27 cellular contexts compared by ENCODE assay signal in genomic region chr10:70565556-70566514, GRCh38. TPM values are rescaled to one million over a fixed set of nuclear protein-coding genes. Genes with fewer than 3 reads are reported as not detected.
DNase-seq lines count a peak whose midpoint lies in the region; TF ChIP-seq lines count a peak whose summit lies in the region.
"Had no signal": no experiment of that assay in that cellular context is flagged by ENCODE, and none has a peak within 500 bp of the region (broad histone marks: within the 10 kb centered on the region; RNA-seq: fewer than 3 reads in every experiment).

No MANE protein-coding gene starts in this region.

- no peaks in the 10 kb centered on the region for H3K36me3 Mint-ChIP-seq in activated CD4-positive, alpha-beta T cell treated with anti-CD3 and anti-CD28 coated beads, Interleukin-2, amount 10 ng/mL, durations not matched to agents 7 days and 5 days (ENCODE audit: low read depth)
- H3K36me3 Mint-ChIP-seq in H9 (ENCODE audit: insufficient read depth in 1 of 3, low read depth in 3 of 3), result peaks cover 0 to 6% (median 0%) of the 10 kb centered on the region in 3 experiments; a peak in 3 of 7 replicates

- H3K4ac ChIP-seq in H9 (ENCODE audit: low read depth, low read length) (no peak overlapping the region), neuronal stem cell (ENCODE audit: low read length) (no peak overlapping the region)

- H3K4me2 ChIP-seq in H9 (ENCODE audit: insufficient read depth, insufficient read length, low read length) (no peak overlapping the region), neuronal stem cell (ENCODE audit: insufficient read depth, low read length, poor library complexity, severe bottlenecking) (no peak overlapping the region)
- H3K4me2 ChIP-seq: SK-N-SH had no signal

- peak overlapping the region; percentile 50 for H3K27ac Mint-ChIP-seq in activated CD4-positive, alpha-beta T cell treated with anti-CD3 and anti-CD28 coated beads, Interleukin-2, amount 10 ng/mL, durations not matched to agents 7 days and 5 days
- H3K27ac Mint-ChIP-seq in H9, result peak overlapping the region in 2 of 3 experiments; percentile 75 to 79; a peak in 3 of 7 replicates
- H3K27ac Mint-ChIP-seq: activated T-helper 17 cell treated with anti-CD3 and anti-CD28 coated beads, Interleukin-2, amount 50 U/mL, for 72 hours had no signal

- H3K18ac ChIP-seq in H9 (ENCODE audit: insufficient read length, low read depth, low read length), result no peak overlapping the region
- H3K18ac ChIP-seq in neuronal stem cell (ENCODE audit: low read length), result peak overlapping the region; percentile 21

- H2BK12ac ChIP-seq in H9 (ENCODE audit: insufficient read length, low read depth, low read length) (no peak overlapping the region), neuronal stem cell (ENCODE audit: low read length) (no peak overlapping the region)

- H3K27me3 Mint-ChIP-seq in activated CD4-positive, alpha-beta T cell treated with anti-CD3 and anti-CD28 coated beads, Interleukin-2, amount 10 ng/mL, durations not matched to agents 7 days and 5 days, result peaks cover 2% of the 10 kb centered on the region
- H3K27me3 Mint-ChIP-seq in H9 (ENCODE audit: low read depth), result no peaks in the 10 kb centered on the region
- H3K27me3 Mint-ChIP-seq: activated T-helper 17 cell treated with anti-CD3 and anti-CD28 coated beads, Interleukin-2, amount 50 U/mL, for 72 hours had no signal

- no peaks in the 10 kb centered on the region for H3K23me2 ChIP-seq in H9 (ENCODE audit: insufficient read length, low read depth, low read length, poor library complexity, severe bottlenecking)

- H3K27me3 ChIP-seq in H9 (ENCODE audit: insufficient read depth, low read length) (no peaks in the 10 kb centered on the region), neuronal stem cell (ENCODE audit: control insufficient read depth in 3 of 3, insufficient read depth in 3 of 3, low read depth in 1 of 3, low read length in 3 of 3) (no peaks in the 10 kb centered on the region)
- H3K27me3 ChIP-seq: BE2C, cardiac muscle cell, gastrocnemius medialis, upper lobe of left lung had no signal

- WGBS in H9 (ENCODE audit: extremely low coverage, insufficient read length, low lambda C conversion rate), result no CpG with 5 or more reads among the region's 18 CpGs
- WGBS in neuronal stem cell (ENCODE audit: extremely low coverage in 2 of 2, insufficient read length in 2 of 2, insufficient replicate concordance in 1 of 2), 2 donors, result no CpG with 5 or more reads among the region's 18 CpGs

- H3K9me3 ChIP-seq in H9 (ENCODE audit: control insufficient read depth, low read depth, low read length), result no peaks in the 10 kb centered on the region
- H3K9me3 ChIP-seq in neuronal stem cell (replicated peaks in 1 of 2; ENCODE audit: control insufficient read depth in 2 of 2, insufficient read depth in 1 of 2, low read depth in 1 of 2, low read length in 2 of 2), result no peaks in the 10 kb centered on the region
- H3K9me3 ChIP-seq: BE2C, gastrocnemius medialis, psoas muscle, SK-N-SH, upper lobe of left lung had no signal

- H3K79me1 ChIP-seq in H9 (ENCODE audit: insufficient read depth, low read depth, low read length, poor library complexity, severe bottlenecking), result no peaks in the 10 kb centered on the region
- no peaks in the 10 kb centered on the region for H3K79me1 ChIP-seq in neuronal stem cell (ENCODE audit: low read depth, low read length)

- no peak overlapping the region for H3K4me3 Mint-ChIP-seq in activated CD4-positive, alpha-beta T cell treated with anti-CD3 and anti-CD28 coated beads, Interleukin-2, amount 10 ng/mL, durations not matched to agents 7 days and 5 days
- H3K4me3 Mint-ChIP-seq in H9, result no peak overlapping the region
- H3K4me3 Mint-ChIP-seq: activated T-helper 17 cell treated with anti-CD3 and anti-CD28 coated beads, Interleukin-2, amount 50 U/mL, for 72 hours; nephron had no signal

- no peak overlapping the region for H3K56ac ChIP-seq in H9 (ENCODE audit: insufficient read length, low read depth, low read length)

- H3K79me2 ChIP-seq in H9 (ENCODE audit: insufficient read depth, low read length), result no peaks in the 10 kb centered on the region

- H2AK5ac ChIP-seq in H9 (ENCODE audit: insufficient read length, low read length) (no peak overlapping the region), neuronal stem cell (ENCODE audit: low read depth, low read length) (no peak overlapping the region)

- H4K20me1 ChIP-seq in H9 (ENCODE audit: control insufficient read depth, insufficient read depth, insufficient read length), result no peaks in the 10 kb centered on the region

- H2BK120ac ChIP-seq in H9 (ENCODE audit: low read depth, low read length, poor library complexity, severe bottlenecking), result no peak overlapping the region
- H2BK120ac ChIP-seq in neuronal stem cell (ENCODE audit: low read depth, low read length), result no peak overlapping the region

- H3K36me3 ChIP-seq in neuronal stem cell (replicated peaks in 1 of 2; ENCODE audit: control insufficient read depth in 2 of 2, insufficient read depth in 2 of 2, low read length in 2 of 2), result no peaks in the 10 kb centered on the region
- H3K36me3 ChIP-seq: BE2C, cardiac muscle cell, gastrocnemius medialis had no signal

- no peak overlapping the region for H4K8ac ChIP-seq in H9 (replicated peaks; ENCODE audit: insufficient read length, low read depth, low read length)
- H4K8ac ChIP-seq in neuronal stem cell (ENCODE audit: low read depth, low read length), result no peak overlapping the region

- no peak overlapping the region; the same call in 1 of the 2 replicates for H3K14ac ChIP-seq in H9 (ENCODE audit: insufficient read depth, low read length)
- no peak overlapping the region for H3K14ac ChIP-seq in neuronal stem cell (ENCODE audit: low read length)

- no peak overlapping the region for H3T11ph ChIP-seq in H9 (ENCODE audit: low read length)

- no peaks in the 10 kb centered on the region for H3K4me1 ChIP-seq in H9 (ENCODE audit: insufficient read depth, low read length)
- H3K4me1 ChIP-seq in neuronal stem cell (ENCODE audit: control insufficient read depth in 2 of 2, insufficient read depth in 1 of 2, low read depth in 1 of 2, low read length in 2 of 2), result no peaks in the 10 kb centered on the region
- H3K4me1 ChIP-seq: BE2C had no signal

- H2BK5ac ChIP-seq in H9 (ENCODE audit: insufficient read length, low read length), result no peak overlapping the region
- H2BK5ac ChIP-seq in neuronal stem cell (ENCODE audit: low read length), result no peak overlapping the region

- H3K23ac ChIP-seq in H9 (ENCODE audit: insufficient read length, low read depth, low read length) (no peak overlapping the region), neuronal stem cell (ENCODE audit: low read depth, low read length, poor library complexity) (peak overlapping the region; percentile 90)

- H4K91ac ChIP-seq in H9 (ENCODE audit: insufficient read length, low read depth, low read length) (no peak overlapping the region), neuronal stem cell (ENCODE audit: low read depth, low read length, poor library complexity) (no peak overlapping the region)

- CTCF ChIA-PET in activated CD4-positive, alpha-beta T cell treated with anti-CD3 and anti-CD28 coated beads, Interleukin-2, amount 10 ng/mL, durations not matched to agents 7 days and 5 days (lab: Charles Lee), result interaction anchor here (0.6 to 2.0 kb wide), 4 partner anchors 10 to 99 kb away, joined by 3 to 9 read pairs (median 4); no protein-coding TSS in a partner anchor

- TF ChIP-seq CTCF in H9 (conservative IDR thresholded peaks at IDR 0.05), result no peak

- H2BK15ac ChIP-seq in H9 (ENCODE audit: low read depth, low read length) (no peak overlapping the region), neuronal stem cell (ENCODE audit: low read length) (no peak overlapping the region)

- no peak overlapping the region for H3K27ac ChIP-seq in H9 (ENCODE audit: insufficient read length, low read depth, low read length)
- H3K27ac ChIP-seq in neuronal stem cell (replicated peaks; ENCODE audit: low read length), result no peak overlapping the region
- H3K27ac ChIP-seq: 22Rv1, cardiac muscle cell, gastrocnemius medialis, psoas muscle, upper lobe of left lung had no signal

- DNase-seq in activated CD4-positive, alpha-beta T cell treated with anti-CD3 and anti-CD28 coated beads, Interleukin-2, amount 10 ng/mL, durations not matched to agents 7 days and 5 days, result no peak
- DNase-seq in activated CD4-positive, alpha-beta T cell treated with anti-CD3 and anti-CD28 coated beads for 1 hour, result no peak
- DNase-seq in H9 (no peak), UCSD-AML1 (lab: John Stamatoyannopoulos, UW; ENCODE audit: unreplicated experiment) (peak; percentile 55), neuronal stem cell (ENCODE audit: low spot score) (no peak), 8988T (no peak)
- DNase-seq in central memory CD4-positive, alpha-beta T cell, result no peak
- no peak for DNase-seq in activated CD8-positive, alpha-beta memory T cell treated with anti-CD3 and anti-CD28 coated beads for 24 hours
- DNase-seq: BE2C; gastrocnemius medialis; H7; mesenchymal stem cell; NCI-H1092; NCI-H2081; psoas muscle; SK-N-SH; small intestine; stimulated activated CD4-positive, alpha-beta T cell treated with anti-CD3 and anti-CD28 coated beads, Interleukin-4, amount 100 ng/mL, for 24 hours; upper lobe of left lung had no signal

- POLR2A ChIA-PET in activated CD4-positive, alpha-beta T cell treated with anti-CD3 and anti-CD28 coated beads, Interleukin-2, amount 10 ng/mL, durations not matched to agents 7 days and 5 days (lab: Charles Lee), result no interaction called here

- H3K9ac ChIP-seq in H9 (ENCODE audit: extremely low read depth, insufficient read length, low read length), result no peak overlapping the region
- H3K9ac ChIP-seq in neuronal stem cell (ENCODE audit: low read depth, low read length, poor library complexity), result no peak overlapping the region
- H3K9ac ChIP-seq: SK-N-SH had no signal

- no peaks in the 10 kb centered on the region for H3K9me3 Mint-ChIP-seq in activated CD4-positive, alpha-beta T cell treated with anti-CD3 and anti-CD28 coated beads, Interleukin-2, amount 10 ng/mL, durations not matched to agents 7 days and 5 days
- H3K9me3 Mint-ChIP-seq in H9, result no peaks in the 10 kb centered on the region
- H3K9me3 Mint-ChIP-seq: activated T-helper 17 cell treated with anti-CD3 and anti-CD28 coated beads, Interleukin-2, amount 50 U/mL, for 72 hours; nephron had no signal

- no peak overlapping the region for H4K5ac ChIP-seq in H9 (ENCODE audit: insufficient read length, low read depth, low read length)

- H2AFZ ChIP-seq in H9 (ENCODE audit: low read length) (no peak overlapping the region), neuronal stem cell (ENCODE audit: low read length) (no peak overlapping the region)

- no peak overlapping the region for H2BK20ac ChIP-seq in H9 (ENCODE audit: low read depth, low read length, poor library complexity, severe bottlenecking)

- H3K4me1 Mint-ChIP-seq in activated CD4-positive, alpha-beta T cell treated with anti-CD3 and anti-CD28 coated beads, Interleukin-2, amount 10 ng/mL, durations not matched to agents 7 days and 5 days, result peaks cover 25% of the 10 kb centered on the region
- H3K4me1 Mint-ChIP-seq in H9, result peaks cover 0 to 8% of the 10 kb centered on the region in 2 experiments; a peak in 3 of 4 replicates

- no peak overlapping the region for H3K4me3 ChIP-seq in neuronal stem cell (ENCODE audit: low read length in 2 of 2)
- H3K4me3 ChIP-seq: cardiac muscle cell, gastrocnemius medialis, psoas muscle, upper lobe of left lung had no signal

RNA-seq across cellular contexts. Expression of gene PRF1, which starts 36.7 kb away (rescaled TPM):
- 100 to 1,000 TPM in 1 of 2 experiments, 10 to 100 TPM in 1; 99.9 to 116 TPM for total RNA-seq in activated CD4-positive, alpha-beta T cell treated with anti-CD3 and anti-CD28 coated beads, Interleukin-2, amount 10 ng/mL, durations not matched to agents 7 days and 5 days
- 0.18 TPM in 1 of 2 replicates, not detected in the other for total RNA-seq in H9 (2021)
- polyA plus RNA-seq in neuronal stem cell (2013, experiment 1 of 2), result not detected
- not detected for polyA plus RNA-seq in neuronal stem cell (2013, experiment 2 of 2)
- total RNA-seq: cardiac muscle cell, H7, HT1080, NCI-H460, RPMI7951 had no signal
- polyA plus RNA-seq: cardiac muscle cell, keratinocyte, SK-N-SH had no signal

Comparison
In these comparisons a context has a peak if more than half of its experiments do, and no peak if none do; other contexts are left out.
1. RNA of gene PRF1, which starts 36.7 kb away (total RNA-seq): 99.9 to 116 TPM in activated CD4-positive, alpha-beta T cell treated with anti-CD3 and anti-CD28 coated beads, Interleukin-2, amount 10 ng/mL, durations not matched to agents 7 days and 5 days; 0.18 TPM in H9; every median in the first group is over 10 times any median in the second.